ENCODE assay signal across 31 cellular contexts in the genomic region with DNA sequence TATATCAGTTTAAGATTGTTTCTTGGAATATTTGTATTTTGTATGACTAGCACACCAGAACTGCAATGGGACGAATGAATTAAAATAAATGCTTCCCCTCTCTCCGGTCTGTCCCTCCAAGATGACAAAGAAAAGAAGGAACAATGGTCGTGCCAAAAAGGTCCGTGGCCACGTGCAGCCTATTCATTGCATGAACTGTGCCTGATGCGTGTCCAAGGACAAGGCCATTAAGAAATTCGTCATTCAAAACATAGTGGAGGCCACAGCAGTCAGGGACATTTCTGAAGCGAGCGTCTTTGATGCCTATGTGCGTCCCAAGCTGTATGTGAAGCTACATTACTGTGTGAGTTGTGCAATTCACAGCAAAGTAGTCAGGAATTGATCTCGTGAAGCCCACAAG.
"Had no signal": no experiment of that assay in that cellular context is flagged by ENCODE, and none has a peak within 500 bp of the region (broad histone marks: within the 10 kb centered on the region; RNA-seq: fewer than 3 reads in every experiment).

No MANE protein-coding gene starts in this region.

- H3K27ac ChIP-seq: body of pancreas, brain microvascular endothelial cell, breast epithelium, WERI-Rb-1 had no signal

- H3K36me3 ChIP-seq: brain microvascular endothelial cell, breast epithelium, WERI-Rb-1 had no signal

- DNase-seq: activated CD4-positive, alpha-beta memory T cell treated with anti-CD3 and anti-CD28 coated beads, Interleukin-2, amount 10 ng/mL, durations not matched to agents 7 days and 5 days; activated CD4-positive, alpha-beta T cell treated with anti-CD3 and anti-CD28 coated beads for 1 hour; activated CD4-positive, alpha-beta T cell treated with anti-CD3 and anti-CD28 coated beads for 36 hours; activated CD4-positive, alpha-beta T cell treated with anti-CD3 and anti-CD28 coated beads for 48 hours; activated CD4-positive, alpha-beta T cell treated with anti-CD3 and anti-CD28 coated beads, Interleukin-2, amount 10 ng/mL, durations not matched to agents 7 days and 5 days; activated CD4-positive, alpha-beta T cell treated with anti-CD3 and anti-CD28 coated beads, Interleukin-2, amount 50 U/mL, for 48 hours; activated CD4-positive, CD25-positive, alpha-beta regulatory T cell; activated CD8-positive, alpha-beta memory T cell treated with anti-CD3 and anti-CD28 coated beads for 24 hours; activated CD8-positive, alpha-beta memory T cell treated with anti-CD3 and anti-CD28 coated beads, Interleukin-2, amount 10 ng/mL, durations not matched to agents 7 days and 5 days; activated CD8-positive, alpha-beta memory T cell treated with anti-CD3 and anti-CD28 coated beads, Interleukin-2, amount 50 U/mL, for 48 hours; activated CD8-positive, alpha-beta T cell treated with anti-CD3 and anti-CD28 coated beads, Interleukin-2, amount 10 ng/mL, durations not matched to agents 7 days and 5 days; activated effector memory CD4-positive, alpha-beta T cell treated with Interleukin-2 at 50 U/mL for 16 hours; activated gamma-delta T cell; activated naive CD4-positive, alpha-beta T cell treated with anti-CD3 and anti-CD28 coated beads, Interleukin-2, amount 10 ng/mL, durations not matched to agents 7 days and 5 days; activated naive CD4-positive, alpha-beta T cell treated with Interleukin-2 at 50 U/mL for 16 hours; activated naive CD8-positive, alpha-beta T cell treated with anti-CD3 and anti-CD28 coated beads, Interleukin-2, amount 10 ng/mL, durations not matched to agents 7 days and 5 days; activated naive CD8-positive, alpha-beta T cell treated with anti-CD3 and anti-CD28 coated beads, Interleukin-2, amount 50 U/mL, for 24 hours; activated T-cell treated with anti-CD3 and anti-CD28 coated beads, Interleukin-2, amount 50 U/mL, for 24 hours; activated T-cell treated with anti-CD3 and anti-CD28 coated beads, Interleukin-2, amount 50 U/mL, for 48 hours; amniotic stem cell; aorta; body of pancreas; brain microvascular endothelial cell; central memory CD4-positive, alpha-beta T cell; T-helper 1 cell; T-helper 2 cell; T-helper 9 cell; WERI-Rb-1 had no signal

- FAIRE-seq: astrocyte, TTC549 had no signal

- H3K9me3 ChIP-seq: body of pancreas, breast epithelium had no signal

- H3K4me3 ChIP-seq: body of pancreas, breast epithelium had no signal

- H3K27me3 ChIP-seq: body of pancreas, brain microvascular endothelial cell, breast epithelium had no signal

- H3K4me1 ChIP-seq: body of pancreas, breast epithelium had no signal
